8 cellular contexts compared by ENCODE assay signal in genomic region chr5:53481887-53482716, GRCh38. TPM values are rescaled to one million over a fixed set of nuclear protein-coding genes. Genes with fewer than 3 reads are reported as not detected.
DNase-seq lines count a peak whose midpoint lies in the region; ATAC-seq and FAIRE-seq lines count a peak whose summit lies in the region.

No MANE protein-coding gene starts in this region.

- H3K36me3 ChIP-seq in BLaER1 treated with 17β-estradiol and CSF1 and Interleukin-3, amounts not matched to agents 10 nM and 100 nM, result no peaks in the 10 kb centered on the region

- H3K4me1 Mint-ChIP-seq in activated naive CD4-positive, alpha-beta T cell treated with anti-CD3 and anti-CD28 coated beads, Interleukin-2, amount 10 ng/mL, durations not matched to agents 7 days and 5 days, result peaks cover 40% of the 10 kb centered on the region

- peaks cover 0 to 27% (median 0%) of the 10 kb centered on the region in 11 experiments; a peak in 6 of 22 replicates for H4K20me1 ChIP-seq in BLaER1 treated with 17β-estradiol and CSF1 and Interleukin-3, amounts not matched to agents 10 nM and 100 nM

- peak overlapping the region; percentile 75 for H3K27ac Mint-ChIP-seq in activated naive CD4-positive, alpha-beta T cell treated with anti-CD3 and anti-CD28 coated beads, Interleukin-2, amount 10 ng/mL, durations not matched to agents 7 days and 5 days

- H3K4me3 ChIP-seq in BLaER1 treated with 17β-estradiol and CSF1 and Interleukin-3, amounts not matched to agents 10 nM and 100 nM, result peak overlapping the region; percentile 40 to 79 (median 66)

- peak overlapping the region; percentile 1 to 78 (median 70); a peak in 21 of 22 replicates for H3K9ac ChIP-seq in BLaER1 treated with 17β-estradiol and CSF1 and Interleukin-3, amounts not matched to agents 10 nM and 100 nM

- peak overlapping the region in 10 of 11 experiments; percentile 50 to 81 (median 74); a peak in 20 of 22 replicates for H3K27ac ChIP-seq in BLaER1 treated with 17β-estradiol and CSF1 and Interleukin-3, amounts not matched to agents 10 nM and 100 nM

- DNase-seq in RCC 7860 (ENCODE audit: low spot score) (peak; percentile 19), cardiac septum (ENCODE audit: low spot score) (peak; percentile 87), posterior cingulate gyrus (peak in 8 of 10 donors; percentile 16 to 87 (median 52)), NCI-H1436 treated with DMSO at 0.1 percent for 48 hours (lab: John Stamatoyannopoulos, UW) (no peak)
- peak; percentile 81 for DNase-seq in activated naive CD4-positive, alpha-beta T cell treated with anti-CD3 and anti-CD28 coated beads, Interleukin-2, amount 10 ng/mL, durations not matched to agents 7 days and 5 days

- no peaks in the 10 kb centered on the region for H3K36me3 Mint-ChIP-seq in activated naive CD4-positive, alpha-beta T cell treated with anti-CD3 and anti-CD28 coated beads, Interleukin-2, amount 10 ng/mL, durations not matched to agents 7 days and 5 days

- H3K4me2 ChIP-seq in BLaER1 treated with 17β-estradiol and CSF1 and Interleukin-3, amounts not matched to agents 10 nM and 100 nM, result peak overlapping the region; percentile 65 to 99 (median 98)

- ATAC-seq in GM19043 (IDR thresholded peaks at IDR 0.05; ENCODE audit: low read depth, unreplicated experiment), result peak; percentile 46
- peak; percentile 53 for ATAC-seq in HG03196 (IDR thresholded peaks at IDR 0.05; ENCODE audit: unreplicated experiment)

- peak overlapping the region; percentile 77 for H3K4me3 Mint-ChIP-seq in activated naive CD4-positive, alpha-beta T cell treated with anti-CD3 and anti-CD28 coated beads, Interleukin-2, amount 10 ng/mL, durations not matched to agents 7 days and 5 days

- peaks cover 30 to 75% (median 66%) of the 10 kb centered on the region in 11 experiments for H3K27me3 ChIP-seq in BLaER1 treated with 17β-estradiol and CSF1 and Interleukin-3, amounts not matched to agents 10 nM and 100 nM

- H3K9me3 Mint-ChIP-seq in activated naive CD4-positive, alpha-beta T cell treated with anti-CD3 and anti-CD28 coated beads, Interleukin-2, amount 10 ng/mL, durations not matched to agents 7 days and 5 days, result no peaks in the 10 kb centered on the region

- FAIRE-seq in RCC 7860 (lab: Jason Lieb, UNC), result no peak

- peaks cover 16 to 45% (median 37%) of the 10 kb centered on the region in 10 experiments for H3K4me1 ChIP-seq in BLaER1 treated with 17β-estradiol and CSF1 and Interleukin-3, amounts not matched to agents 10 nM and 100 nM

- CTCF ChIA-PET in activated naive CD4-positive, alpha-beta T cell treated with anti-CD3 and anti-CD28 coated beads, Interleukin-2, amount 10 ng/mL, durations not matched to agents 7 days and 5 days (lab: Charles Lee), result no interaction called here

- intact Hi-C loops in cardiac septum (cut with DNase I) (loop anchor here (5.0 kb wide), 3 partner anchors 80 to 510 kb away; partner anchors contain the start of gene NDUFS4), posterior cingulate gyrus (cut with DNase I) (no loop called here)

- no peaks in the 10 kb centered on the region for H3K9me3 ChIP-seq in BLaER1 treated with 17β-estradiol and CSF1 and Interleukin-3, amounts not matched to agents 10 nM and 100 nM (replicated peaks in 1 of 11)

- peaks cover 79% of the 10 kb centered on the region for H3K27me3 Mint-ChIP-seq in activated naive CD4-positive, alpha-beta T cell treated with anti-CD3 and anti-CD28 coated beads, Interleukin-2, amount 10 ng/mL, durations not matched to agents 7 days and 5 days

RNA-seq across cellular contexts. Expression of gene FST, which starts 1.7 kb away (rescaled TPM):
- 1.9 TPM for total RNA-seq in cardiac septum
